1 cellular context compared by ENCODE assay signal in genomic region chr7:134831862-134832261, GRCh38.
TF ChIP-seq lines count a peak whose summit lies in the region.

No MANE protein-coding gene starts in this region.

TF ChIP-seq in K562, 482 proteins besides CTCF, POLR2A, EP300 and RAD21 (continued from another document):
- peak; percentile 36; the same call in 1 of the 2 replicates for TF ChIP-seq MGA (IDR thresholded peaks at IDR 0.05)
- peak; percentile 25 for TF ChIP-seq MEIS2 (IDR thresholded peaks at IDR 0.05; ENCODE audit: partially characterized antibody)
- peak; percentile 70 for TF ChIP-seq NFIC (IDR thresholded peaks at IDR 0.05)
- TF ChIP-seq HINFP (tag; conservative IDR thresholded peaks at IDR 0.05; ENCODE audit: low read depth), result no peak
- no peak for TF ChIP-seq PPARD (CRISPR knock-in tag; IDR thresholded peaks at IDR 0.05)
